22 cellular contexts compared by ENCODE assay signal in genomic region chr6:34005845-34006644, GRCh38.
A peak's percentile ranks its signal among the peaks of the same experiment; 100 is the strongest.
DNase-seq lines count a peak whose midpoint lies in the region; ATAC-seq, FAIRE-seq and TF ChIP-seq lines count a peak whose summit lies in the region.
"Had no signal": no experiment of that assay in that cellular context is flagged by ENCODE, and none has a peak within 500 bp of the region (broad histone marks: within the 10 kb centered on the region; RNA-seq: fewer than 3 reads in every experiment).

No MANE protein-coding gene starts in this region.

- H3K79me1 ChIP-seq in neuronal stem cell (ENCODE audit: low read depth, low read length), result no peaks in the 10 kb centered on the region

- no peak overlapping the region for H2BK12ac ChIP-seq in neuronal stem cell (ENCODE audit: low read length)

- no peaks in the 10 kb centered on the region for H3K36me3 Mint-ChIP-seq in endodermal cell (ENCODE audit: low read depth)
- H3K36me3 Mint-ChIP-seq: activated naive CD8-positive, alpha-beta T cell; CD8-positive, alpha-beta T cell; naive thymus-derived CD8-positive, alpha-beta T cell had no signal

- H2BK5ac ChIP-seq in neuronal stem cell (ENCODE audit: low read length), result no peak overlapping the region

- H3K4me1 ChIP-seq in endodermal cell (ENCODE audit: control insufficient read depth, insufficient read depth, low read length), result no peaks in the 10 kb centered on the region
- peaks cover 0 to 3% of the 10 kb centered on the region in 2 donors for H3K4me1 ChIP-seq in neuronal stem cell (ENCODE audit: control insufficient read depth in 2 of 2, insufficient read depth in 1 of 2, low read depth in 1 of 2, low read length in 2 of 2)
- H3K4me1 ChIP-seq: parathyroid adenoma, SJSA1, thyroid gland had no signal

- H3K27ac ChIP-seq in endodermal cell (ENCODE audit: low read depth, low read length) (no peak overlapping the region), neuronal stem cell (replicated peaks; ENCODE audit: low read length) (no peak overlapping the region)
- H3K27ac ChIP-seq: coronary artery, parathyroid adenoma, SJSA1, thyroid gland had no signal

- DNase-seq in HTR-8/SVneo (ENCODE audit: insufficient read length, low spot score), result no peak
- peak; percentile 33 for DNase-seq in NCI-H345 treated with DMSO at 0.1 percent for 48 hours (lab: John Stamatoyannopoulos, UW; ENCODE audit: unreplicated experiment)
- DNase-seq in endodermal cell, result peak; percentile 74
- no peak for DNase-seq in neuronal stem cell (ENCODE audit: low spot score)
- no peak for DNase-seq in T-helper 9 cell
- no peak for DNase-seq in activated CD4-positive, alpha-beta T cell treated with anti-CD3 and anti-CD28 coated beads, Interleukin-2, amount 50 U/mL, for 1 hour
- DNase-seq: activated CD4-positive, CD25-positive, alpha-beta regulatory T cell; CD8-positive, alpha-beta T cell; GOT3; NCI-H524 treated with DMSO at 0.1 percent for 48 hours; PC-3; stimulated activated naive CD4-positive, alpha-beta T cell treated with Interleukin-2 at 50 U/mL for 16 hours; T-helper 2 cell; thyroid gland had no signal

- peaks cover 95% of the 10 kb centered on the region for H3K27me3 Mint-ChIP-seq in endodermal cell (ENCODE audit: insufficient read depth)

- H3K9ac ChIP-seq in endodermal cell (ENCODE audit: extremely low read depth, low read length, poor library complexity, severe bottlenecking) (no peak overlapping the region), neuronal stem cell (ENCODE audit: low read depth, low read length, poor library complexity) (no peak overlapping the region)
- H3K9ac ChIP-seq: parathyroid adenoma had no signal

- H3K27ac Mint-ChIP-seq in endodermal cell, result no peak overlapping the region
- H3K27ac Mint-ChIP-seq: activated naive CD8-positive, alpha-beta T cell; CD8-positive, alpha-beta T cell had no signal

- no peak for ATAC-seq in HG03159 (IDR thresholded peaks at IDR 0.05; ENCODE audit: unreplicated experiment)
- ATAC-seq: CD8-positive, alpha-beta T cell; naive thymus-derived CD8-positive, alpha-beta T cell; PC-3 had no signal

- no peak overlapping the region for H3K14ac ChIP-seq in neuronal stem cell (ENCODE audit: low read length)

- H2BK15ac ChIP-seq in neuronal stem cell (ENCODE audit: low read length), result peak overlapping the region; percentile 12

- H3K4ac ChIP-seq in neuronal stem cell (ENCODE audit: low read length), result no peak overlapping the region

- no peak overlapping the region for H4K8ac ChIP-seq in neuronal stem cell (ENCODE audit: low read depth, low read length)

- 53 to 54% methylated on average over 5 to 8 of the region's 8 CpGs for WGBS in endodermal cell (ENCODE audit: insufficient coverage in 1 of 2, insufficient read length in 1 of 2), 2 experiments
- no CpG with 5 or more reads among the region's 8 CpGs for WGBS in neuronal stem cell (ENCODE audit: extremely low coverage in 2 of 2, insufficient read length in 2 of 2, insufficient replicate concordance in 1 of 2), 2 donors

- no peaks in the 10 kb centered on the region for H3K36me3 ChIP-seq in endodermal cell (ENCODE audit: control insufficient read depth, insufficient read depth, low read length)
- no peaks in the 10 kb centered on the region for H3K36me3 ChIP-seq in neuronal stem cell (replicated peaks in 1 of 2; ENCODE audit: control insufficient read depth in 2 of 2, insufficient read depth in 2 of 2, low read length in 2 of 2)
- H3K36me3 ChIP-seq: SJSA1, thyroid gland had no signal

- H3K9me3 ChIP-seq in endodermal cell (ENCODE audit: control insufficient read depth, low read length) (no peaks in the 10 kb centered on the region), neuronal stem cell (replicated peaks in 1 of 2; ENCODE audit: control insufficient read depth in 2 of 2, insufficient read depth in 1 of 2, low read depth in 1 of 2, low read length in 2 of 2) (no peaks in the 10 kb centered on the region)
- H3K9me3 ChIP-seq: thyroid gland had no signal

- FAIRE-seq in HTR-8/SVneo (lab: Jason Lieb, UNC), result peak; percentile 67
- FAIRE-seq: GM18507 had no signal

- no peak for TF ChIP-seq CTCF in endodermal cell (conservative IDR thresholded peaks at IDR 0.05)

- H2BK120ac ChIP-seq in neuronal stem cell (ENCODE audit: low read depth, low read length), result no peak overlapping the region

- H3K23ac ChIP-seq in neuronal stem cell (ENCODE audit: low read depth, low read length, poor library complexity), result no peak overlapping the region

- H2AFZ ChIP-seq in neuronal stem cell (ENCODE audit: low read length), result no peak overlapping the region
- H2AFZ ChIP-seq: parathyroid adenoma had no signal

- H3K4me3 Mint-ChIP-seq in endodermal cell, result no peak overlapping the region
- H3K4me3 Mint-ChIP-seq: activated naive CD8-positive, alpha-beta T cell; brain; CD8-positive, alpha-beta T cell; naive thymus-derived CD8-positive, alpha-beta T cell had no signal

- no peak overlapping the region for H4K91ac ChIP-seq in neuronal stem cell (ENCODE audit: low read depth, low read length, poor library complexity)

- peaks cover 5% of the 10 kb centered on the region for H3K9me3 Mint-ChIP-seq in endodermal cell

- no peak overlapping the region for H3K18ac ChIP-seq in neuronal stem cell (ENCODE audit: low read length)

- H3K4me3 ChIP-seq in endodermal cell (ENCODE audit: low read length) (no peak overlapping the region), neuronal stem cell (ENCODE audit: low read length in 2 of 2) (peak overlapping the region in 1 of 2 donors; percentile 28)
- H3K4me3 ChIP-seq: coronary artery, SJSA1, thyroid gland had no signal

- H3K4me1 Mint-ChIP-seq in endodermal cell, result peaks cover 12% of the 10 kb centered on the region

- H2AK5ac ChIP-seq in neuronal stem cell (ENCODE audit: low read depth, low read length), result no peak overlapping the region

- peaks cover 36% of the 10 kb centered on the region for H3K27me3 ChIP-seq in endodermal cell (ENCODE audit: control insufficient read depth, insufficient read depth, low read length, poor library complexity, severe bottlenecking)
- H3K27me3 ChIP-seq in neuronal stem cell (ENCODE audit: control insufficient read depth in 3 of 3, insufficient read depth in 3 of 3, low read depth in 1 of 3, low read length in 3 of 3), result no peaks in the 10 kb centered on the region
- H3K27me3 ChIP-seq: SJSA1, thyroid gland had no signal

- no peak overlapping the region for H3K4me2 ChIP-seq in neuronal stem cell (ENCODE audit: insufficient read depth, low read length, poor library complexity, severe bottlenecking)

Comparison
In these comparisons a context has a peak if more than half of its experiments do, and no peak if none do; other contexts are left out.
1. DNase-seq: peak in NCI-H345 treated with DMSO at 0.1 percent for 48 hours (single experiment) and endodermal cell (single experiment); none in HTR-8/SVneo (single experiment), neuronal stem cell (single experiment), T-helper 9 cell (single experiment) and activated CD4-positive, alpha-beta T cell treated with anti-CD3 and anti-CD28 coated beads, Interleukin-2, amount 50 U/mL, for 1 hour (single experiment).